ENCODE assay signal across 3 cellular contexts in the genomic region with DNA sequence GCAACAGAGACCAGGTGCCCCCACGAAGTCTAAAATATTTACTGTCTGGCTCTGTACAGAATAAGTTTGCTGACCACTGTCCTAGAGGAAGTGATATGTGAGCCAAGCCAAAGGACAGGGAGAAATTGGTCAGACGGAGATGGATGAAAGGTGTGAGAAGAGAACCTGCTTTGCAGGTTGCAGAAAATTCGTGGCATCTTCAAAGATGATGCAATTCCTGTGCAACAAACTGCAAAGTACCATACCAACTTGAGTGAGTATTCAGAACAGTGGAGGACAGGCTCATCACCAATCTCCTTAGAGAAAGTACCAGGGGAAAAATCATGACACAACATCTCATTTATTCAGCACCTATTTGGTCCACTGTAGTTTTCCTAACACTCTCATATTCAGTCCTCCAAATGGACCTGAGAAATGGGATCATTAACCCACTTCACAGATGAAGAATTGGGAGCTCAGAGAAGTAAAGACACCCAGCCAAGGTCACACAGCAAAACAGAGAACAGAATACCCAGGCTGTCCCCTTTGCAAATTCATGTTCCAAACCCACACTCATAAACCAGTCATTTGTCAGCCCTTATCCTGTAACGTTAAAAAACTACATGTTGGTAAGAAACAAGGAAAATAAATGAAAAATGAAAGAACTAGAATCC.
A peak's percentile ranks its signal among the peaks of the same experiment; 100 is the strongest.
TF ChIP-seq lines count a peak whose summit lies in the region.

No MANE protein-coding gene starts in this region.

TF ChIP-seq in A549, 52 proteins besides CTCF, POLR2A, EP300 and RAD21:
- no peak for TF ChIP-seq TP53 (CRISPR knock-in tag; IDR thresholded peaks at IDR 0.05)
- TF ChIP-seq HDAC2 (IDR thresholded peaks at IDR 0.05): no peak
- no peak for TF ChIP-seq ZC3H11A (IDR thresholded peaks at IDR 0.05)
- 0 out of 4 replicates have a peak, but pooled peaks of 1 of the 2 experiments have one; percentile 13 for TF ChIP-seq CEBPB (IDR thresholded peaks at IDR 0.05)
- TF ChIP-seq ATOH8 (CRISPR knock-in tag; IDR thresholded peaks at IDR 0.05; ENCODE audit: low read depth): no peak
- TF ChIP-seq BHLHE40 (IDR thresholded peaks at IDR 0.05; ENCODE audit: low read depth, low read length): no peak
- TF ChIP-seq NPAS2 (CRISPR knock-in tag; IDR thresholded peaks at IDR 0.05; ENCODE audit: borderline replicate concordance): no peak

TF ChIP-seq in GM23338, 12 proteins besides CTCF, POLR2A, EP300 and RAD21:
- no peak for TF ChIP-seq POLR2AphosphoS5 (IDR thresholded peaks at IDR 0.05; ENCODE audit: low read depth)
- no peak for TF ChIP-seq STAT1 (IDR thresholded peaks at IDR 0.05; ENCODE audit: unreplicated experiment)
- no peak for TF ChIP-seq ZNF114 (CRISPR knock-in tag; IDR thresholded peaks at IDR 0.05)
- no peak for TF ChIP-seq EZH2phosphoT487 (IDR thresholded peaks at IDR 0.05; ENCODE audit: unreplicated experiment)
- no peak for TF ChIP-seq ZNF462 (CRISPR knock-in tag; IDR thresholded peaks at IDR 0.05)
- no peak for TF ChIP-seq NANOG (IDR thresholded peaks at IDR 0.05; ENCODE audit: borderline replicate concordance)

TF ChIP-seq in K562, 482 proteins besides CTCF, POLR2A, EP300 and RAD21 (continues in another document):
- TF ChIP-seq BRF1 (IDR thresholded peaks at IDR 0.05; ENCODE audit: borderline replicate concordance, extremely low read depth, insufficient read length): no peak
- no peak for TF ChIP-seq ETV1 (tag; conservative IDR thresholded peaks at IDR 0.05; ENCODE audit: low read depth)
- TF ChIP-seq, protein P1, sequence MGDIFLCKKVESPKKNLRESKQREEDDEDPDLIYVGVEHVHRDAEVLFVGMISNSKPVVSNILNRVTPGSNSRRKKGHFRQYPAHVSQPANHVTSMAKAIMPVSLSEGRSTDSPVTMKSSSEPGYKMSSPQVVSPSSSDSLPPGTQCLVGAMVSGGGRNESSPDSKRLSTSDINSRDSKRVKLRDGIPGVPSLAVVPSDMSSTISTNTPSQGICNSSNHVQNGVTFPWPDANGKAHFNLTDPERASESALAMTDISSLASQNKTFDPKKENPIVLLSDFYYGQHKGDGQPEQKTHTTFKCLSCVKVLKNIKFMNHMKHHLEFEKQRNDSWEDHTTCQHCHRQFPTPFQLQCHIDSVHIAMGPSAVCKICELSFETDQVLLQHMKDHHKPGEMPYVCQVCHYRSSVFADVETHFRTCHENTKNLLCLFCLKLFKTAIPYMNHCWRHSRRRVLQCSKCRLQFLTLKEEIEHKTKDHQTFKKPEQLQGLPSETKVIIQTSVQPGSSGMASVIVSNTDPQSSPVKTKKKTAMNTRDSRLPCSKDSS (IDR thresholded peaks at IDR 0.05; ENCODE audit: low read depth, partially characterized antibody): no peak
- TF ChIP-seq POLR3G (IDR thresholded peaks at IDR 0.05; ENCODE audit: extremely low read depth, insufficient read length, insufficient replicate concordance): no peak
- no peak for TF ChIP-seq ZNF778 (CRISPR knock-in tag; IDR thresholded peaks at IDR 0.05)
- peak; percentile 43; the same call in 1 of the 2 replicates for TF ChIP-seq BCOR (IDR thresholded peaks at IDR 0.05)
- TF ChIP-seq HDAC2 (IDR thresholded peaks at IDR 0.05): 0 out of 2 replicates have a peak, but pooled peaks have one; percentile 58
- TF ChIP-seq, protein P2, sequence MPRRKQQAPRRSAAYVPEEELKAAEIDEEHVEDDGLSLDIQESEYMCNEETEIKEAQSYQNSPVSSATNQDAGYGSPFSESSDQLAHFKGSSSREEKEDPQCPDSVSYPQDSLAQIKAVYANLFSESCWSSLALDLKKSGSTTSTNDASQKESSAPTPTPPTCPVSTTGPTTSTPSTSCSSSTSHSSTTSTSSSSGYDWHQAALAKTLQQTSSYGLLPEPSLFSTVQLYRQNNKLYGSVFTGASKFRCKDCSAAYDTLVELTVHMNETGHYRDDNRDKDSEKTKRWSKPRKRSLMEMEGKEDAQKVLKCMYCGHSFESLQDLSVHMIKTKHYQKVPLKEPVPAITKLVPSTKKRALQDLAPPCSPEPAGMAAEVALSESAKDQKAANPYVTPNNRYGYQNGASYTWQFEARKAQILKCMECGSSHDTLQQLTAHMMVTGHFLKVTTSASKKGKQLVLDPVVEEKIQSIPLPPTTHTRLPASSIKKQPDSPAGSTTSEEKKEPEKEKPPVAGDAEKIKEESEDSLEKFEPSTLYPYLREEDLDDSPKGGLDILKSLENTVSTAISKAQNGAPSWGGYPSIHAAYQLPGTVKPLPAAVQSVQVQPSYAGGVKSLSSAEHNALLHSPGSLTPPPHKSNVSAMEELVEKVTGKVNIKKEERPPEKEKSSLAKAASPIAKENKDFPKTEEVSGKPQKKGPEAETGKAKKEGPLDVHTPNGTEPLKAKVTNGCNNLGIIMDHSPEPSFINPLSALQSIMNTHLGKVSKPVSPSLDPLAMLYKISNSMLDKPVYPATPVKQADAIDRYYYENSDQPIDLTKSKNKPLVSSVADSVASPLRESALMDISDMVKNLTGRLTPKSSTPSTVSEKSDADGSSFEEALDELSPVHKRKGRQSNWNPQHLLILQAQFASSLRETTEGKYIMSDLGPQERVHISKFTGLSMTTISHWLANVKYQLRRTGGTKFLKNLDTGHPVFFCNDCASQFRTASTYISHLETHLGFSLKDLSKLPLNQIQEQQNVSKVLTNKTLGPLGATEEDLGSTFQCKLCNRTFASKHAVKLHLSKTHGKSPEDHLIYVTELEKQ (CRISPR knock-in tag; IDR thresholded peaks at IDR 0.05): no peak
- TF ChIP-seq FUS (optimal IDR thresholded peaks at IDR 0.05; ENCODE audit: low read depth, low read length): no peak
- no peak for TF ChIP-seq ZBTB1 (CRISPR knock-in tag; IDR thresholded peaks at IDR 0.05; ENCODE audit: borderline replicate concordance, low read depth)
- TF ChIP-seq ZNF668 (CRISPR knock-in tag; IDR thresholded peaks at IDR 0.05): no peak
- peak; percentile 94 for TF ChIP-seq RBM25 (IDR thresholded peaks at IDR 0.05; ENCODE audit: low read depth, low read length, severe bottlenecking)
- TF ChIP-seq JUND (IDR thresholded peaks at IDR 0.05; ENCODE audit: borderline replicate concordance, low read depth, low read length): peak; percentile 21; the same call in 1 of the 2 replicates
- TF ChIP-seq JUND (tag; IDR thresholded peaks at IDR 0.05; ENCODE audit: borderline replicate concordance, low read depth, low read length): no peak
- no peak for TF ChIP-seq MCM5 (IDR thresholded peaks at IDR 0.05; ENCODE audit: low read depth)
- TF ChIP-seq CBX8 (IDR thresholded peaks at IDR 0.05; ENCODE audit: borderline replicate concordance, extremely low read depth, low read depth, low read length, poor library complexity, severe bottlenecking): no peak
- TF ChIP-seq ZFPM2 (CRISPR knock-in tag; IDR thresholded peaks at IDR 0.05): no peak
- TF ChIP-seq TRIM24 (IDR thresholded peaks at IDR 0.05): peak in 1 of 2 experiments; percentile 45; a peak in 1 of 4 replicates
- TF ChIP-seq, protein P3, sequence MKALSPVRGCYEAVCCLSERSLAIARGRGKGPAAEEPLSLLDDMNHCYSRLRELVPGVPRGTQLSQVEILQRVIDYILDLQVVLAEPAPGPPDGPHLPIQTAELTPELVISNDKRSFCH (CRISPR knock-in tag; IDR thresholded peaks at IDR 0.05): no peak
- TF ChIP-seq, protein P3 (tag; IDR thresholded peaks at IDR 0.05): no peak
- no peak for TF ChIP-seq ZNF717 (CRISPR knock-in tag; IDR thresholded peaks at IDR 0.05)
- TF ChIP-seq, protein P4, sequence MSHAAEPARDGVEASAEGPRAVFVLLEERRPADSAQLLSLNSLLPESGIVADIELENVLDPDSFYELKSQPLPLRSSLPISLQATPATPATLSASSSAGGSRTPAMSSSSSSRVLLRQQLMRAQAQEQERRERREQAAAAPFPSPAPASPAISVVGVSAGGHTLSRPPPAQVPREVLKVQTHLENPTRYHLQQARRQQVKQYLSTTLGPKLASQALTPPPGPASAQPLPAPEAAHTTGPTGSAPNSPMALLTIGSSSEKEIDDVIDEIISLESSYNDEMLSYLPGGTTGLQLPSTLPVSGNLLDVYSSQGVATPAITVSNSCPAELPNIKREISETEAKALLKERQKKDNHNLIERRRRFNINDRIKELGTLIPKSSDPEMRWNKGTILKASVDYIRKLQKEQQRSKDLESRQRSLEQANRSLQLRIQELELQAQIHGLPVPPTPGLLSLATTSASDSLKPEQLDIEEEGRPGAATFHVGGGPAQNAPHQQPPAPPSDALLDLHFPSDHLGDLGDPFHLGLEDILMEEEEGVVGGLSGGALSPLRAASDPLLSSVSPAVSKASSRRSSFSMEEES (CRISPR knock-in tag; IDR thresholded peaks at IDR 0.05): no peak
- TF ChIP-seq, protein P5, sequence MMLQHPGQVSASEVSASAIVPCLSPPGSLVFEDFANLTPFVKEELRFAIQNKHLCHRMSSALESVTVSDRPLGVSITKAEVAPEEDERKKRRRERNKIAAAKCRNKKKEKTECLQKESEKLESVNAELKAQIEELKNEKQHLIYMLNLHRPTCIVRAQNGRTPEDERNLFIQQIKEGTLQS (IDR thresholded peaks at IDR 0.05): peak; percentile 73
- TF ChIP-seq, protein P5 (CRISPR knock-in tag; conservative IDR thresholded peaks at IDR 0.05): no peak
- TF ChIP-seq, protein P6, sequence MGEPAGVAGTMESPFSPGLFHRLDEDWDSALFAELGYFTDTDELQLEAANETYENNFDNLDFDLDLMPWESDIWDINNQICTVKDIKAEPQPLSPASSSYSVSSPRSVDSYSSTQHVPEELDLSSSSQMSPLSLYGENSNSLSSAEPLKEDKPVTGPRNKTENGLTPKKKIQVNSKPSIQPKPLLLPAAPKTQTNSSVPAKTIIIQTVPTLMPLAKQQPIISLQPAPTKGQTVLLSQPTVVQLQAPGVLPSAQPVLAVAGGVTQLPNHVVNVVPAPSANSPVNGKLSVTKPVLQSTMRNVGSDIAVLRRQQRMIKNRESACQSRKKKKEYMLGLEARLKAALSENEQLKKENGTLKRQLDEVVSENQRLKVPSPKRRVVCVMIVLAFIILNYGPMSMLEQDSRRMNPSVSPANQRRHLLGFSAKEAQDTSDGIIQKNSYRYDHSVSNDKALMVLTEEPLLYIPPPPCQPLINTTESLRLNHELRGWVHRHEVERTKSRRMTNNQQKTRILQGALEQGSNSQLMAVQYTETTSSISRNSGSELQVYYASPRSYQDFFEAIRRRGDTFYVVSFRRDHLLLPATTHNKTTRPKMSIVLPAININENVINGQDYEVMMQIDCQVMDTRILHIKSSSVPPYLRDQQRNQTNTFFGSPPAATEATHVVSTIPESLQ (CRISPR knock-in tag; IDR thresholded peaks at IDR 0.05): no peak
- no peak for TF ChIP-seq MAFK (IDR thresholded peaks at IDR 0.05; ENCODE audit: low read length)
- no peak for TF ChIP-seq NFYB (IDR thresholded peaks at IDR 0.05; ENCODE audit: extremely low read depth, insufficient read length)
- TF ChIP-seq C11orf30 (IDR thresholded peaks at IDR 0.05; ENCODE audit: low read depth): no peak
- no peak for TF ChIP-seq KDM1A (IDR thresholded peaks at IDR 0.05)
- peak; percentile 63 for TF ChIP-seq CEBPG (CRISPR knock-in tag; IDR thresholded peaks at IDR 0.05)
- TF ChIP-seq CEBPG (tag; conservative IDR thresholded peaks at IDR 0.05 in 1 of 2, IDR thresholded peaks at IDR 0.05 in 1 of 2): peak; percentile 71 to 83
- TF ChIP-seq ATF4 (CRISPR knock-in tag; IDR thresholded peaks at IDR 0.05): peak; percentile 31; the same call in 1 of the 2 replicates
- TF ChIP-seq ZHX1 (conservative IDR thresholded peaks at IDR 0.05; ENCODE audit: low read length): no peak
- no peak for TF ChIP-seq ELK1 (CRISPR knock-in tag; IDR thresholded peaks at IDR 0.05)
- TF ChIP-seq PTBP1 (IDR thresholded peaks at IDR 0.05; ENCODE audit: low read depth, low read length): no peak
- peak; percentile 74; the same call in 1 of the 2 replicates for TF ChIP-seq SMARCA5 (IDR thresholded peaks at IDR 0.05)
- TF ChIP-seq YBX1 (IDR thresholded peaks at IDR 0.05): no peak
